In the genomic region with DNA sequence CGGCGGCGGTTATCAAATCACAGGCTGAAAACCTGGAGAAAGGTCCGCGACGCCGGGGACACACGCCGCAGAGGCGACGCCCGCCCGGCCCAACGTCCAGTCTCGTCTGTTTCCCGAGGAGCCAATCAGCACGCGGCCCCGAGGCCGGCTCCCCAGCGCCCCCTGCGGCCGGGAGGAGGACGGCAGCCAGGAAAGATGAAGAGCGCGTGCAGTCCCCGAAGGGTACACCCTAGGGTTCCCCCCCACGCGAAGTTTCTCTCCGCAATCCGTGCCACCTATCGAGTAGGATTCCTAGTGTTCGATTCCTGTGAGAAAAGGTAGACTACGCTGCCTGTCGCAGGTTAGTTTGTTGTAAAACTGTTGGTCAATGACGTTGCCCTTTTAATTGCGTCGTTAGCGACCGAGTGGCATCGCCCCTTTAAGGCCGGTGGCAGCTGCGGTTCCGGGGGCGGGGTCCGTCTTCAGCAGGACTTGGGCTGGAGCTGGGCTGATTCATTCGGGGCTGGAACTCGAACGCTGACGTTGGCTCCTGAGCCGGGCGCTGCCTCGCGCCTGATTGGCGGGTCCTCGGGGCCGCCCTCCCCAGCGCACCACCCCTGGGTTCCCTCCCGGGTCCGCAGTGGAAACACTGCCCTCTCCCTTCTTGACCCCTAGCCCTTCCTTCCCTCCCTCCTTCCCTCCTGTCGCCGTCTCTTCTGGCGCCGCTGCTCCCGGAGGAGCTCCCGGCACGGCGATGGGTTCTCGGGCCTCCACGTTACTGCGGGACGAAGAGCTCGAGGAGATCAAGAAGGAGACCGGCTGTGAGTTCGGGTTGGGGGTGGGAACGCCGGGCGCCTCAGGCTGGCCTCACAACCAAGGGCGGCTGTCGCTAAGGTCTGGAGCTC, we compare ENCODE assay signal across 8 cellular contexts. TPM values are rescaled to one million over a fixed set of nuclear protein-coding genes. Genes with fewer than 3 reads are reported as not detected.
DNase-seq lines count a peak whose midpoint lies in the region; ATAC-seq and FAIRE-seq lines count a peak whose summit lies in the region.

A gene (plus strand): TSS at position 619 of the 884 bp plus-strand sequence. CDS start 115 bp downstream, at position 734.
A gene with protein sequence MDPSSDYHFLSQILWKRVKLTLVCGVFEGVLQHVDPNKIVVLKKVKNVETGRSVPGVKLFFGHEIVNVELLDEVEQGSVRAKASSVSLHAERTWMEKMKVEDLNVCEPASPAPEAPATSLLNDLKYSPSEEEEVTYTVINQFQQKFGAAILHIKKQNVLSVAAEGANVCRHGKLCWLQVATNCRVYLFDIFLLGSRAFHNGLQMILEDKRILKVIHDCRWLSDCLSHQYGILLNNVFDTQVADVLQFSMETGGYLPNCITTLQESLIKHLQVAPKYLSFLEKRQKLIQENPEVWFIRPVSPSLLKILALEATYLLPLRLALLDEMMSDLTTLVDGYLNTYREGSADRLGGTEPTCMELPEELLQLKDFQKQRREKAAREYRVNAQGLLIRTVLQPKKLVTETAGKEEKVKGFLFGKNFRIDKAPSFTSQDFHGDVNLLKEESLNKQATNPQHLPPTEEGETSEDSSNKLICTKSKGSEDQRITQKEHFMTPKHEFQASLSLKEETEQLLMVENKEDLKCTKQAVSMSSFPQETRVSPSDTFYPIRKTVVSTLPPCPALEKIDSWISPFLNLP (minus strand): TSS at position 108 of the 884 bp plus-strand sequence. CDS start 4,182 bp downstream, outside the sequence.

- H3K9me3 ChIP-seq in BLaER1: no peaks in the 10 kb centered on the region

- DNase-seq in GM19239 (ENCODE audit: insufficient read length, low spot score): peak; percentile 88
- peak; percentile 90 for DNase-seq in NCI-H510A treated with DMSO at 0.1 percent for 48 hours (lab: John Stamatoyannopoulos, UW)
- peak; percentile 99 for DNase-seq in activated CD4-positive, alpha-beta T cell treated with anti-CD3 and anti-CD28 coated beads for 36 hours
- DNase-seq in kidney glomerular epithelial cell (lab: John Stamatoyannopoulos, UW): peak; percentile 91
- peak; percentile 97 for DNase-seq in stimulated activated CD4-positive, alpha-beta T cell treated with anti-CD3 and anti-CD28 coated beads, Interleukin-15, amount 100 ng/mL, for 48 hours (ENCODE audit: low read depth in 2 of 2)

- H3K27ac ChIP-seq in BLaER1: peak within 1 kb of the TSS; percentile 80
- H3K27ac ChIP-seq in cingulate gyrus (ENCODE audit: low read depth, low read length): peak within 1 kb of the TSS; percentile 87

- ATAC-seq in HG03442 (IDR thresholded peaks at IDR 0.05; ENCODE audit: unreplicated experiment): peak; percentile 92
- peak; percentile 99 for ATAC-seq in activated CD4-positive, alpha-beta T cell treated with anti-CD3 and anti-CD28 coated beads for 36 hours

- CTCF ChIA-PET in activated CD4-positive, alpha-beta T cell treated with anti-CD3 and anti-CD28 coated beads for 36 hours (lab: Charles Lee): interaction anchor here (0.6 to 2.7 kb wide), 26 partner anchors 10 to 1415 kb away, joined by 3 to 8 read pairs (median 4); a partner anchor contains a TSS

- H3K36me3 ChIP-seq in BLaER1: 0 out of 2 replicates have a peak, but pooled peaks cover 4% of the 10 kb centered on the region

- POLR2A ChIA-PET in activated CD4-positive, alpha-beta T cell treated with anti-CD3 and anti-CD28 coated beads for 36 hours (lab: Charles Lee): interaction anchor here (0.7 to 1.2 kb wide), 6 partner anchors 53 to 429 kb away, joined by 3 to 11 read pairs (median 6); a partner anchor contains a TSS

- H3K27me3 Mint-ChIP-seq in activated CD4-positive, alpha-beta T cell treated with anti-CD3 and anti-CD28 coated beads for 36 hours: no peaks in the 10 kb centered on the region

- peaks cover 17% of the 10 kb centered on the region for H4K20me1 ChIP-seq in BLaER1

- peaks cover 19% of the 10 kb centered on the region for H3K4me1 ChIP-seq in BLaER1

- peak; percentile 97 for FAIRE-seq in GM19239 (lab: Jason Lieb, UNC)

- peak within 1 kb of the TSS; percentile 92 for H3K4me2 ChIP-seq in BLaER1

- peaks cover 29% of the 10 kb centered on the region for H3K4me1 Mint-ChIP-seq in activated CD4-positive, alpha-beta T cell treated with anti-CD3 and anti-CD28 coated beads for 36 hours

- peak within 1 kb of the TSS; percentile 86 for H3K27ac Mint-ChIP-seq in activated CD4-positive, alpha-beta T cell treated with anti-CD3 and anti-CD28 coated beads for 36 hours

- peak within 1 kb of the TSS; percentile 88 for H3K9ac ChIP-seq in BLaER1

- H3K27me3 ChIP-seq in BLaER1: no peaks in the 10 kb centered on the region

- H3K4me3 ChIP-seq in BLaER1: peak within 1 kb of the TSS; percentile 78

- peak within 1 kb of the TSS; percentile 87 for H3K4me3 Mint-ChIP-seq in activated CD4-positive, alpha-beta T cell treated with anti-CD3 and anti-CD28 coated beads for 36 hours

- H3K36me3 Mint-ChIP-seq in activated CD4-positive, alpha-beta T cell treated with anti-CD3 and anti-CD28 coated beads for 36 hours (ENCODE audit: low read depth): no peaks in the 10 kb centered on the region

- intact Hi-C loops in activated CD4-positive, alpha-beta T cell treated with anti-CD3 and anti-CD28 coated beads for 36 hours (cut with DNase I, micrococcal nuclease): loop anchor here (1.0 to 5.0 kb wide), 21 partner anchors 52 to 1346 kb away; a partner anchor contains a TSS

- no peaks in the 10 kb centered on the region for H3K9me3 Mint-ChIP-seq in activated CD4-positive, alpha-beta T cell treated with anti-CD3 and anti-CD28 coated beads for 36 hours (ENCODE audit: low read depth)

RNA-seq across cellular contexts. Expression of the first gene that starts in this region (rescaled TPM):
- total RNA-seq in activated CD4-positive, alpha-beta T cell treated with anti-CD3 and anti-CD28 coated beads for 36 hours: 10 to 100 TPM; 32.7 to 34.5 TPM

RNA-seq across cellular contexts. Expression of the second gene that starts in this region (rescaled TPM):
- total RNA-seq in activated CD4-positive, alpha-beta T cell treated with anti-CD3 and anti-CD28 coated beads for 36 hours: not detected

Comparison
In these comparisons a context has a peak if more than half of its experiments do, and no peak if none do; other contexts are left out.
1. Peak in every context shown above with its lines: DNase-seq, ATAC-seq, H3K4me3 ChIP-seq and H3K27ac ChIP-seq.